ENCODE assay signal across 8 cellular contexts in genomic region chrX:49190783-49191032, GRCh38. TPM values are rescaled to one million over a fixed set of nuclear protein-coding genes. Genes with fewer than 3 reads are reported as not detected.
DNase-seq lines count a peak whose midpoint lies in the region; ATAC-seq and TF ChIP-seq lines count a peak whose summit lies in the region.

No MANE protein-coding gene starts in this region.

- TF ChIP-seq POLR2A in Peyer's patch (IDR thresholded peaks at IDR 0.05): peak; percentile 56 to 64

- no peaks in the 10 kb centered on the region for H3K36me3 ChIP-seq in DOHH2 (ENCODE audit: control insufficient read depth, low read length)
- no peaks in the 10 kb centered on the region for H3K36me3 ChIP-seq in Peyer's patch

- peaks cover 8% of the 10 kb centered on the region for H3K9me3 Mint-ChIP-seq in progenitor cell of endocrine pancreas (ENCODE audit: low read depth)

- no peak for ATAC-seq in left lobe of liver

- H3K79me2 ChIP-seq in DOHH2 (ENCODE audit: control insufficient read depth, low read length): peaks cover 8% of the 10 kb centered on the region

- peaks cover 1% of the 10 kb centered on the region for H3K36me3 Mint-ChIP-seq in progenitor cell of endocrine pancreas (ENCODE audit: insufficient read depth)

- no peaks in the 10 kb centered on the region for H4K20me1 ChIP-seq in DOHH2 (ENCODE audit: control insufficient read depth, insufficient read depth, low read depth, low read length)

- DNase-seq in Peyer's patch (peak in 1 of 3 donors; percentile 79), epithelial cell of proximal tubule (ENCODE audit: low read depth) (no peak), progenitor cell of endocrine pancreas (ENCODE audit: low spot score, unreplicated experiment) (no peak), hippocampal formation (lab: John Stamatoyannopoulos, UW) (no peak), SK-N-DZ (ENCODE audit: low spot score) (no peak), left lobe of liver (ENCODE audit: low spot score) (no peak), hepatic stellate cell (ENCODE audit: low spot score) (no peak)

- H3K4me1 ChIP-seq in DOHH2 (ENCODE audit: control insufficient read depth, low read length) (peaks cover 38% of the 10 kb centered on the region), Peyer's patch (no peaks in the 10 kb centered on the region)

- peak overlapping the region; percentile 69 for H3K4me2 ChIP-seq in DOHH2 (ENCODE audit: low read length)

- TF ChIP-seq CTCF in DOHH2 (IDR thresholded peaks at IDR 0.05; ENCODE audit: low read depth, low read length, poor library complexity, severe bottlenecking): no peak
- no peak for TF ChIP-seq CTCF in Peyer's patch (IDR thresholded peaks at IDR 0.05)
- no peak for TF ChIP-seq CTCF in epithelial cell of proximal tubule (conservative IDR thresholded peaks at IDR 0.05; ENCODE audit: low read depth, low read length)
- no peak for TF ChIP-seq CTCF in progenitor cell of endocrine pancreas (IDR thresholded peaks at IDR 0.05; ENCODE audit: unreplicated experiment)

- H3K9me3 ChIP-seq in DOHH2 (ENCODE audit: control insufficient read depth, insufficient read depth, low read length) (no peaks in the 10 kb centered on the region), Peyer's patch (no peaks in the 10 kb centered on the region)

- peaks cover 7% of the 10 kb centered on the region for H3F3A ChIP-seq in DOHH2 (ENCODE audit: control insufficient read depth, insufficient read depth)

- H3K4me3 ChIP-seq in DOHH2 (ENCODE audit: low read length): peak overlapping the region; percentile 75
- peak overlapping the region; percentile 28 to 62 (median 46) for H3K4me3 ChIP-seq in Peyer's patch
- H3K4me3 ChIP-seq in epithelial cell of proximal tubule (ENCODE audit: low read depth, low read length): peak overlapping the region; percentile 61

- no peaks in the 10 kb centered on the region for H3K27me3 ChIP-seq in DOHH2 (ENCODE audit: control insufficient read depth, low read length)
- no peaks in the 10 kb centered on the region for H3K27me3 ChIP-seq in Peyer's patch

- H3K27me3 Mint-ChIP-seq in progenitor cell of endocrine pancreas: no peaks in the 10 kb centered on the region

- H3K27ac ChIP-seq in DOHH2 (ENCODE audit: low read depth, low read length) (peak overlapping the region; percentile 80), Peyer's patch (peak overlapping the region; percentile 72 to 92 (median 81))

- H3K27ac Mint-ChIP-seq in progenitor cell of endocrine pancreas: peak overlapping the region; percentile 87

- peak overlapping the region; percentile 78 for H3K4me3 Mint-ChIP-seq in progenitor cell of endocrine pancreas (ENCODE audit: low read depth)

- H3K9me2 ChIP-seq in DOHH2 (replicated peaks; ENCODE audit: control insufficient read depth, low read length): no peaks in the 10 kb centered on the region

- H3K4me1 Mint-ChIP-seq in progenitor cell of endocrine pancreas (ENCODE audit: low read depth): peaks cover 6% of the 10 kb centered on the region

RNA-seq across cellular contexts. Expression of gene PRICKLE3, which starts 4.5 kb away (rescaled TPM):
- 10 to 100 TPM; 22.5 to 47.0 (median 26.8) TPM for total RNA-seq in Peyer's patch
- total RNA-seq in epithelial cell of proximal tubule: 13.0 and 18.5 TPM in 2 replicates
- total RNA-seq in progenitor cell of endocrine pancreas: 6.2 and 8.8 TPM in 2 replicates
- polyA plus RNA-seq in SK-N-DZ (2014; cell fraction: cytosol; rRNA removed): 0.42 TPM in 1 of 2 replicates, not detected in the other
- not detected in 2 replicates for polyA plus RNA-seq in SK-N-DZ (2014; cell fraction: nucleus; rRNA removed)
- 4.5 TPM for total RNA-seq in left lobe of liver

RNA-seq across cellular contexts. Expression of gene SYP, which starts 9.3 kb away (rescaled TPM):
- total RNA-seq in Peyer's patch: 10 to 100 TPM in 1 of 4 donors, 1 to 10 TPM in 2, not detected in 1; 5.5 to 11.0 (median 6.7) TPM
- 0.17 and 0.29 TPM in 2 replicates for total RNA-seq in epithelial cell of proximal tubule
- 10.1 and 11.4 TPM in 2 replicates for total RNA-seq in progenitor cell of endocrine pancreas
- polyA plus RNA-seq in SK-N-DZ (2014; cell fraction: cytosol; rRNA removed): 85.8 and 95.0 TPM in 2 replicates
- 34.6 and 45.1 TPM in 2 replicates for polyA plus RNA-seq in SK-N-DZ (2014; cell fraction: nucleus; rRNA removed)
- total RNA-seq in left lobe of liver: 0.10 TPM

RNA-seq across cellular contexts. Expression of gene PLP2, which starts 19.0 kb away (rescaled TPM):
- total RNA-seq in Peyer's patch (10 to 100 TPM; 16.1 to 36.6 (median 30.8) TPM), epithelial cell of proximal tubule (115 and 132 TPM in 2 replicates), progenitor cell of endocrine pancreas (3.9 and 6.3 TPM in 2 replicates), left lobe of liver (11.7 TPM)
- 3.0 and 4.3 TPM in 2 replicates for polyA plus RNA-seq in SK-N-DZ (2014; cell fraction: cytosol; rRNA removed)
- 0.61 and 4.2 TPM in 2 replicates for polyA plus RNA-seq in SK-N-DZ (2014; cell fraction: nucleus; rRNA removed)

RNA-seq across cellular contexts. Expression of gene MAGIX, which starts 28.1 kb away (rescaled TPM):
- total RNA-seq in Peyer's patch (10 to 100 TPM in 2 of 4 donors, 1 to 10 TPM in 1, not detected in 1; 5.8 to 14.4 (median 11.6) TPM), epithelial cell of proximal tubule (8.3 and 9.6 TPM in 2 replicates), progenitor cell of endocrine pancreas (3.1 and 5.0 TPM in 2 replicates), left lobe of liver (27.7 TPM)
- 1.3 and 4.1 TPM in 2 replicates for polyA plus RNA-seq in SK-N-DZ (2014; cell fraction: cytosol; rRNA removed)
- 1.5 and 8.2 TPM in 2 replicates for polyA plus RNA-seq in SK-N-DZ (2014; cell fraction: nucleus; rRNA removed)

RNA-seq across cellular contexts. Expression of gene CACNA1F, which starts 42.4 kb away (rescaled TPM):
- total RNA-seq in Peyer's patch (1 to 10 TPM; 1.7 to 2.8 (median 2.3) TPM), epithelial cell of proximal tubule (0.12 TPM in 1 of 2 replicates, not detected in the other), progenitor cell of endocrine pancreas (0.19 and 0.64 TPM in 2 replicates), left lobe of liver (not detected)
- polyA plus RNA-seq in SK-N-DZ (2014; cell fraction: cytosol; rRNA removed): 0.06 and 0.61 TPM in 2 replicates
- 0.43 and 2.0 TPM in 2 replicates for polyA plus RNA-seq in SK-N-DZ (2014; cell fraction: nucleus; rRNA removed)
